ENCODE assay signal across 19 cellular contexts in the genomic region with DNA sequence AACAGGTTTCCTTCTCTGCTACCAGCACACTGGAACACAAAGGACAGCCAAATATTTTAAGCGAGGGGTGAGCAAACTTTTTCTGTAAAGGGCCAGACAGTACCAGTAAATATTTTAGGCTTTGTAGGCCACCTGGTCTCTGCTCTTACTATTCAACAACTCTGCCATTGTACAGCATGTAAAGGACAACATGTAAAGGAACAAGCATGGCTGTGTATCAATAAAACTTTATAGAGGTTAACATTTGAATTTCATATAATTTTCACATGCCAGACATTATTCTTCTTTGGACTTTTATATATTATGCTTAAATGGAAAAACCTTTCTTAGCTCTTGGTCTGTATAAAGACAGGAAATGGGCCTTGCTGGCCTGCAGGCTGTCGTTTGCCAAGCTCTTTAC. TPM values are rescaled to one million over a fixed set of nuclear protein-coding genes. Genes with fewer than 3 reads are reported as not detected.
DNase-seq lines count a peak whose midpoint lies in the region; ATAC-seq and TF ChIP-seq lines count a peak whose summit lies in the region.
"Had no signal": no experiment of that assay in that cellular context is flagged by ENCODE, and none has a peak within 500 bp of the region (broad histone marks: within the 10 kb centered on the region; RNA-seq: fewer than 3 reads in every experiment).

No MANE protein-coding gene starts in this region.

- no peak for TF ChIP-seq CTCF in esophagus squamous epithelium (IDR thresholded peaks at IDR 0.05)
- TF ChIP-seq CTCF in spleen (IDR thresholded peaks at IDR 0.05 in 8 of 11, conservative IDR thresholded peaks at IDR 0.05 in 3 of 11), result no peak

- H3K9me3 ChIP-seq in esophagus squamous epithelium (no peaks in the 10 kb centered on the region), spleen (no peaks in the 10 kb centered on the region)

- peaks cover 29% of the 10 kb centered on the region for H3K4me1 Mint-ChIP-seq in activated naive CD4-positive, alpha-beta T cell treated with anti-CD3 and anti-CD28 coated beads for 36 hours (ENCODE audit: low read depth)
- H3K4me1 Mint-ChIP-seq in activated T-helper 17 cell treated with anti-CD3 and anti-CD28 coated beads, Interleukin-2, amount 50 U/mL, for 72 hours, result peaks cover 27% of the 10 kb centered on the region
- peaks cover 31% of the 10 kb centered on the region for H3K4me1 Mint-ChIP-seq in stimulated activated naive CD8-positive, alpha-beta T cell treated with anti-CD3 and anti-CD28 coated beads, Interleukin-15, amount 100 ng/mL, for 72 hours

- H3K4me1 ChIP-seq in esophagus squamous epithelium (peaks cover 0 to 77% (median 27%) of the 10 kb centered on the region in 3 donors), spleen (peaks cover 8 to 86% (median 34%) of the 10 kb centered on the region in 6 donors)

- no peak for ATAC-seq in activated T-helper 17 cell treated with anti-CD3 and anti-CD28 coated beads, Interleukin-2, amount 50 U/mL, for 72 hours (replicated peaks)
- no peak for ATAC-seq in stimulated activated naive CD8-positive, alpha-beta T cell treated with anti-CD3 and anti-CD28 coated beads, Interleukin-15, amount 100 ng/mL, for 72 hours
- ATAC-seq: CD8-positive, alpha-beta T cell; HCT116 had no signal

- no peaks in the 10 kb centered on the region for H3K9me3 Mint-ChIP-seq in activated naive CD4-positive, alpha-beta T cell treated with anti-CD3 and anti-CD28 coated beads for 36 hours
- H3K9me3 Mint-ChIP-seq in activated T-helper 17 cell treated with anti-CD3 and anti-CD28 coated beads, Interleukin-2, amount 50 U/mL, for 72 hours, result no peaks in the 10 kb centered on the region
- H3K9me3 Mint-ChIP-seq in stimulated activated naive CD8-positive, alpha-beta T cell treated with anti-CD3 and anti-CD28 coated beads, Interleukin-15, amount 100 ng/mL, for 72 hours, result no peaks in the 10 kb centered on the region
- H3K9me3 Mint-ChIP-seq: CD8-positive, alpha-beta T cell had no signal

- peak overlapping the region; percentile 37 for H3K27ac Mint-ChIP-seq in activated naive CD4-positive, alpha-beta T cell treated with anti-CD3 and anti-CD28 coated beads for 36 hours
- peak overlapping the region; percentile 16 for H3K27ac Mint-ChIP-seq in activated T-helper 17 cell treated with anti-CD3 and anti-CD28 coated beads, Interleukin-2, amount 50 U/mL, for 72 hours
- peak overlapping the region in 1 of 2 donors; percentile 81 for H3K27ac Mint-ChIP-seq in stimulated activated naive CD8-positive, alpha-beta T cell treated with anti-CD3 and anti-CD28 coated beads, Interleukin-15, amount 100 ng/mL, for 72 hours
- H3K27ac Mint-ChIP-seq: CD8-positive, alpha-beta T cell had no signal

- no peaks in the 10 kb centered on the region for H3K27me3 ChIP-seq in esophagus squamous epithelium
- H3K27me3 ChIP-seq in spleen (replicated peaks in 1 of 7), result no peaks in the 10 kb centered on the region
- H3K27me3 ChIP-seq: BLaER1 had no signal

- H3K27ac ChIP-seq in esophagus squamous epithelium (peak overlapping the region in 3 of 4 donors; percentile 30 to 40 (median 36)), spleen (peak overlapping the region in 5 of 8 donors; percentile 16 to 43 (median 33))
- H3K27ac ChIP-seq: BLaER1, RWPE1 had no signal

- H3K4me3 Mint-ChIP-seq in activated naive CD4-positive, alpha-beta T cell treated with anti-CD3 and anti-CD28 coated beads for 36 hours, result no peak overlapping the region
- H3K4me3 Mint-ChIP-seq in activated T-helper 17 cell treated with anti-CD3 and anti-CD28 coated beads, Interleukin-2, amount 50 U/mL, for 72 hours, result no peak overlapping the region
- H3K4me3 Mint-ChIP-seq in stimulated activated naive CD8-positive, alpha-beta T cell treated with anti-CD3 and anti-CD28 coated beads, Interleukin-15, amount 100 ng/mL, for 72 hours, result no peak overlapping the region
- H3K4me3 Mint-ChIP-seq: CD8-positive, alpha-beta T cell had no signal

- WGBS in esophagus squamous epithelium, 2 donors, result 69 to 89% methylated on average over 2 of the region's 2 CpGs
- 72 to 90% (median 76%) methylated on average over 2 of the region's 2 CpGs for WGBS in spleen, 5 donors

- no peaks in the 10 kb centered on the region for H3K27me3 Mint-ChIP-seq in activated naive CD4-positive, alpha-beta T cell treated with anti-CD3 and anti-CD28 coated beads for 36 hours (ENCODE audit: low read depth)
- H3K27me3 Mint-ChIP-seq in activated T-helper 17 cell treated with anti-CD3 and anti-CD28 coated beads, Interleukin-2, amount 50 U/mL, for 72 hours, result no peaks in the 10 kb centered on the region
- no peaks in the 10 kb centered on the region for H3K27me3 Mint-ChIP-seq in stimulated activated naive CD8-positive, alpha-beta T cell treated with anti-CD3 and anti-CD28 coated beads, Interleukin-15, amount 100 ng/mL, for 72 hours

- no peak for TF ChIP-seq POLR2A in esophagus squamous epithelium (IDR thresholded peaks at IDR 0.05)
- TF ChIP-seq POLR2A in spleen (IDR thresholded peaks at IDR 0.05), result no peak

- peaks cover 39% of the 10 kb centered on the region for H3K36me3 Mint-ChIP-seq in activated naive CD4-positive, alpha-beta T cell treated with anti-CD3 and anti-CD28 coated beads for 36 hours (ENCODE audit: low read depth)
- H3K36me3 Mint-ChIP-seq in activated T-helper 17 cell treated with anti-CD3 and anti-CD28 coated beads, Interleukin-2, amount 50 U/mL, for 72 hours (ENCODE audit: low read depth), result peaks cover 76% of the 10 kb centered on the region

- no peak overlapping the region for H3K4me3 ChIP-seq in esophagus squamous epithelium
- no peak overlapping the region for H3K4me3 ChIP-seq in spleen
- H3K4me3 ChIP-seq: BLaER1 had no signal

- H3K36me3 ChIP-seq in esophagus squamous epithelium (peaks cover 5 to 54% (median 6%) of the 10 kb centered on the region in 3 donors), spleen (peaks cover 0 to 64% (median 30%) of the 10 kb centered on the region in 6 donors)

- no peak for DNase-seq in activated naive CD4-positive, alpha-beta T cell treated with anti-CD3 and anti-CD28 coated beads for 36 hours
- no peak for DNase-seq in activated naive CD4-positive, alpha-beta T cell treated with anti-CD3 and anti-CD28 coated beads, Interleukin-2, amount 50 U/mL, for 16 hours
- DNase-seq in esophagus squamous epithelium (lab: John Stamatoyannopoulos, UW), result no peak
- no peak for DNase-seq in spleen
- no peak for DNase-seq in T-helper 2 cell
- DNase-seq in amygdala (lab: John Stamatoyannopoulos, UW), result no peak
- DNase-seq in stimulated activated naive CD8-positive, alpha-beta T cell treated with anti-CD3 and anti-CD28 coated beads, Interleukin-15, amount 100 ng/mL, for 72 hours, result no peak
- DNase-seq: CD8-positive, alpha-beta T cell; DND-41; KG1; NCI-H1436; NCI-H2081; NCI-H510A; NCI-H774 had no signal

- CTCF ChIA-PET in activated naive CD4-positive, alpha-beta T cell treated with anti-CD3 and anti-CD28 coated beads for 36 hours (lab: Charles Lee), result no interaction called here

- intact Hi-C loops in activated naive CD4-positive, alpha-beta T cell treated with anti-CD3 and anti-CD28 coated beads for 36 hours (cut with micrococcal nuclease), result no loop called here
- intact Hi-C loops in esophagus squamous epithelium (cut with DNase I) (no loop called here), spleen (cut with DNase I; ENCODE audit: low total_unique reads) (no loop called here)

RNA-seq across cellular contexts. Expression of a gene that starts 30.2 kb away (rescaled TPM):
- total RNA-seq in activated naive CD4-positive, alpha-beta T cell treated with anti-CD3 and anti-CD28 coated beads for 36 hours, result 10 to 100 TPM; 58.7 to 62.7 TPM
- total RNA-seq in activated T-helper 17 cell treated with anti-CD3 and anti-CD28 coated beads, Interleukin-2, amount 50 U/mL, for 72 hours, result 10 to 100 TPM; 37.3 to 55.5 TPM
- total RNA-seq in esophagus squamous epithelium, result 10 to 100 TPM; 37.1 to 82.6 (median 54.4) TPM
- 10 to 100 TPM; 63.6 to 89.9 (median 76.3) TPM for total RNA-seq in spleen
- 10 to 100 TPM; 42.3 to 75.1 (median 69.8) TPM for polyA plus RNA-seq in spleen

RNA-seq across cellular contexts. Expression of a gene that starts 49.6 kb away (rescaled TPM):
- not detected for total RNA-seq in activated naive CD4-positive, alpha-beta T cell treated with anti-CD3 and anti-CD28 coated beads for 36 hours
- not detected for total RNA-seq in activated T-helper 17 cell treated with anti-CD3 and anti-CD28 coated beads, Interleukin-2, amount 50 U/mL, for 72 hours
- under 1 TPM in 1 of 4 donors, not detected in 3; 0.19 TPM for total RNA-seq in esophagus squamous epithelium
- 1 to 10 TPM in 3 of 7 donors, under 1 TPM in 3, not detected in 1; 0.17 to 2.5 (median 0.92) TPM for total RNA-seq in spleen
- under 1 TPM; 0.27 to 0.72 (median 0.32) TPM for polyA plus RNA-seq in spleen
- total RNA-seq: A172; CD8-positive, alpha-beta T cell had no signal
